In genomic region chr5:68554566-68555279, GRCh38 we compare ENCODE assay signal across 10 cellular contexts.
A peak's percentile ranks its signal among the peaks of the same experiment; 100 is the strongest.
DNase-seq lines count a peak whose midpoint lies in the region; ATAC-seq, FAIRE-seq and TF ChIP-seq lines count a peak whose summit lies in the region.
"Had no signal": no experiment of that assay in that cellular context is flagged by ENCODE, and none has a peak within 500 bp of the region (broad histone marks: within the 10 kb centered on the region; RNA-seq: fewer than 3 reads in every experiment).

No MANE protein-coding gene starts in this region.

- CTCF ChIA-PET in K562 (lab: Yijun Ruan, JAX; ENCODE audit: low intra/inter-chr PET ratio): no interaction called here

- TF ChIP-seq POLR2A in K562 (conservative IDR thresholded peaks at IDR 0.05): no peak

- H3K9me1 ChIP-seq in K562 (ENCODE audit: control insufficient read depth, insufficient read depth, low read length): no peaks in the 10 kb centered on the region

- TF ChIP-seq RAD21 in K562 (CRISPR knock-in tag; conservative IDR thresholded peaks at IDR 0.05 in 1 of 2, IDR thresholded peaks at IDR 0.05 in 1 of 2): no peak

- TF ChIP-seq EP300 in K562 (IDR thresholded peaks at IDR 0.05; ENCODE audit: low read length): peak; percentile 41

- intact Hi-C loops in Right ventricle myocardium superior (cut with DNase I): no loop called here
- intact Hi-C loops in K562 (cut with micrococcal nuclease): no loop called here
- intact Hi-C loops in left lung (cut with DNase I): no loop called here
- intact Hi-C loops in natural killer cell (cut with micrococcal nuclease): no loop called here
- intact Hi-C loops in posterior cingulate gyrus (cut with DNase I): no loop called here

- peaks cover 3 to 8% of the 10 kb centered on the region in 2 donors for H3K27me3 Mint-ChIP-seq in natural killer cell (ENCODE audit: low read depth in 2 of 2)

- no peak overlapping the region for H3K4me3 Mint-ChIP-seq in natural killer cell
- H3K4me3 Mint-ChIP-seq: activated CD4-positive, alpha-beta T cell treated with anti-CD3 and anti-CD28 coated beads, Interleukin-2, amount 10 ng/mL, durations not matched to agents 24 days and 14 days had no signal

- H3K4me2 ChIP-seq in K562 (ENCODE audit: insufficient read depth, low read length): peak overlapping the region; percentile 2; the same call in 1 of the 2 replicates

- H3K9me3 Mint-ChIP-seq in natural killer cell: no peaks in the 10 kb centered on the region

- H3K9me3 ChIP-seq in right atrium auricular region (peaks cover 0 to 5% of the 10 kb centered on the region in 2 donors), K562 (replicated peaks; ENCODE audit: control insufficient read depth, insufficient read depth, low read depth, low read length) (no peaks in the 10 kb centered on the region), left lung (peaks cover 0 to 10% of the 10 kb centered on the region in 2 donors)

- no peaks in the 10 kb centered on the region for H3K36me3 ChIP-seq in right atrium auricular region
- H3K36me3 ChIP-seq in K562 (ENCODE audit: control insufficient read depth, insufficient read depth, low read length): no peaks in the 10 kb centered on the region
- no peaks in the 10 kb centered on the region for H3K36me3 ChIP-seq in left lung

- H3K79me2 ChIP-seq in K562 (ENCODE audit: control insufficient read depth, insufficient read depth, low read length): no peaks in the 10 kb centered on the region

- ATAC-seq in Right ventricle myocardium superior (ENCODE audit: poor library complexity) (peak; percentile 74), K562 (peak; percentile 89), left lung (peak; percentile 69), natural killer cell (no peak), HG03196 (IDR thresholded peaks at IDR 0.05; ENCODE audit: unreplicated experiment) (no peak)

- no peaks in the 10 kb centered on the region for H4K20me1 ChIP-seq in K562 (replicated peaks; ENCODE audit: control insufficient read depth, insufficient read depth, low read length)

- H3K27me3 ChIP-seq in right atrium auricular region (no peaks in the 10 kb centered on the region), K562 (ENCODE audit: control insufficient read depth in 2 of 2, insufficient read depth in 2 of 2, low read length in 2 of 2) (peaks cover 2 to 8% of the 10 kb centered on the region in 2 experiments; a peak in 4 of 5 replicates), left lung (no peaks in the 10 kb centered on the region)

- H3K27ac ChIP-seq in right atrium auricular region (no peak overlapping the region), K562 (ENCODE audit: extremely low read depth, low read depth, low read length) (no peak overlapping the region), left lung (no peak overlapping the region)

- POLR2A ChIA-PET in K562 (lab: Yijun Ruan, JAX): no interaction called here

- H3K36me3 Mint-ChIP-seq in natural killer cell: no peaks in the 10 kb centered on the region

- H2AFZ ChIP-seq in K562 (ENCODE audit: low read depth, low read length): no peak overlapping the region

- in situ Hi-C loops in K562 (cut with MboI): no loop called here

- DNase-seq in Right ventricle myocardium superior (peak; percentile 66), right atrium auricular region (ENCODE audit: low spot score) (no peak), K562 (ENCODE audit: extremely low read depth in 1 of 4, low spot score in 3 of 4) (peak; percentile 17 to 73 (median 44)), left lung (peak; percentile 57 to 69), natural killer cell (no peak), OCI-M2 (lab: John Stamatoyannopoulos, UW; ENCODE audit: unreplicated experiment) (no peak), posterior cingulate gyrus (no peak)
- DNase-seq: activated CD4-positive, alpha-beta T cell treated with anti-CD3 and anti-CD28 coated beads, Interleukin-2, amount 10 ng/mL, durations not matched to agents 24 days and 14 days; NCI-H510A had no signal

- H3K4me3 ChIP-seq in right atrium auricular region (no peak overlapping the region), K562 (no peak overlapping the region), left lung (no peak overlapping the region)

- no TSS peak for BruUV-seq in K562 (replicated peaks; lab: Mats Ljungman, UMichigan)

- 4% methylated on average over 7 of the region's 8 CpGs for WGBS in K562 (ENCODE audit: insufficient coverage, low coverage, missing lambda C conversion rate)

- H3K4me1 ChIP-seq in right atrium auricular region (no peaks in the 10 kb centered on the region), K562 (replicated peaks in 1 of 2; ENCODE audit: control insufficient read depth in 2 of 2, insufficient read depth in 2 of 2, low read length in 2 of 2) (peaks cover 3 to 6% of the 10 kb centered on the region in 2 experiments; a peak in 3 of 5 replicates), left lung (no peaks in the 10 kb centered on the region)

- H3K9ac ChIP-seq in K562 (ENCODE audit: insufficient read depth in 1 of 2, low read depth in 2 of 2, low read length in 2 of 2): no peak overlapping the region

- no peaks in the 10 kb centered on the region for H3K4me1 Mint-ChIP-seq in natural killer cell
- H3K4me1 Mint-ChIP-seq: activated CD4-positive, alpha-beta T cell treated with anti-CD3 and anti-CD28 coated beads, Interleukin-2, amount 10 ng/mL, durations not matched to agents 24 days and 14 days had no signal

- FAIRE-seq in K562 (lab: Jason Lieb, UNC): peak; percentile 93

- no peak overlapping the region for H3K27ac Mint-ChIP-seq in natural killer cell
- H3K27ac Mint-ChIP-seq: activated CD4-positive, alpha-beta T cell treated with anti-CD3 and anti-CD28 coated beads, Interleukin-2, amount 10 ng/mL, durations not matched to agents 24 days and 14 days had no signal

- no peak for TF ChIP-seq CTCF in right atrium auricular region (IDR thresholded peaks at IDR 0.05)
- no peak for TF ChIP-seq CTCF in K562 (IDR thresholded peaks at IDR 0.05 in 2 of 3, conservative IDR thresholded peaks at IDR 0.05 in 1 of 3; ENCODE audit: insufficient read depth in 2 of 3, low read depth in 1 of 3, low read length in 3 of 3)
- no peak for TF ChIP-seq CTCF in left lung (IDR thresholded peaks at IDR 0.05)
- no peak for TF ChIP-seq CTCF in natural killer cell (IDR thresholded peaks at IDR 0.05)

TF ChIP-seq in K562, 482 proteins besides CTCF, POLR2A, EP300 and RAD21 (continues in another document):
- TF ChIP-seq TAF7 (tag; IDR thresholded peaks at IDR 0.05) (no peak), ZEB2 (IDR thresholded peaks at IDR 0.05) (no peak), NFE2L1 (tag; IDR thresholded peaks at IDR 0.05; ENCODE audit: borderline replicate concordance, low read depth) (peak; percentile 78), VEZF1 (CRISPR knock-in tag; IDR thresholded peaks at IDR 0.05) (0 out of 2 replicates have a peak, but pooled peaks have one; percentile 11), NFE2 (IDR thresholded peaks at IDR 0.05; ENCODE audit: low read depth) (peak; percentile 93), MLX (CRISPR knock-in tag; conservative IDR thresholded peaks at IDR 0.05) (no peak), ZC3H8 (IDR thresholded peaks at IDR 0.05) (no peak), PHB (CRISPR knock-in tag; IDR thresholded peaks at IDR 0.05) (no peak), RBM17 (IDR thresholded peaks at IDR 0.05; ENCODE audit: borderline replicate concordance, low read depth, low read length) (no peak), DPF2 (IDR thresholded peaks at IDR 0.05) (peak; percentile 74), SNRNP70 (optimal IDR thresholded peaks at IDR 0.05; ENCODE audit: low read depth, low read length) (no peak), NR0B1 (IDR thresholded peaks at IDR 0.05; ENCODE audit: partially characterized antibody) (no peak), MYNN (IDR thresholded peaks at IDR 0.05) (peak; percentile 17; the same call in 1 of the 2 replicates), MYNN (CRISPR knock-in tag; IDR thresholded peaks at IDR 0.05) (no peak), KDM2B (CRISPR knock-in tag; IDR thresholded peaks at IDR 0.05) (no peak), TAF9B (IDR thresholded peaks at IDR 0.05; ENCODE audit: partially characterized antibody) (no peak), ELF1 (tag; IDR thresholded peaks at IDR 0.05) (no peak)

Comparison
In these comparisons a context has a peak if more than half of its experiments do, and no peak if none do; other contexts are left out.
1. DNase-seq: peak in Right ventricle myocardium superior (single experiment), K562 (4 of 4) and left lung (2 of 2); none in right atrium auricular region (single experiment), natural killer cell (single experiment), OCI-M2 (single experiment) and posterior cingulate gyrus (0 of 10).
2. ATAC-seq: peak in Right ventricle myocardium superior (single experiment), K562 (single experiment) and left lung (single experiment); none in natural killer cell (0 of 3) and HG03196 (single experiment).